8 cellular contexts compared by ENCODE assay signal in the genomic region with DNA sequence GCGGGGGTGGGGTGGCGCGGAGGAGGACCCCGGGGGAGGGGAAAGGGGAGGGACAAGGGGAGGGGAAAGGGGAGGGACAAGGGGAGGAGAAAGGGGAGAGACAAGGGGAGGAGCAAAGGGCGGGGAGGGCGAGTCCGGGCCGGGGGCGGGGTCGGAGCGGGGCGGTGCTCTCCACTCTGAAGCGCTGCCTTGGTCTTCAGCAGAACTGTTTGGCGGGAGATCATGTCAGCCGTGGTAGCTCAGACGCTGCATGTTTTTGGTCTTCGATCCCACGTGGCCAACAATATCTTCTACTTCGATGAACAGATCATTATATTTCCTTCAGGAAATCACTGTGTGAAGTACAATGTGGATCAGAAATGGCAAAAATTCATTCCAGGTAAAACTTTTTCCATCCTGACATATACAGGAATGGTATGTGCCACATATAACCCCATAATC. TPM values are rescaled to one million over a fixed set of nuclear protein-coding genes. Genes with fewer than 3 reads are reported as not detected.
DNase-seq lines count a peak whose midpoint lies in the region; ATAC-seq and TF ChIP-seq lines count a peak whose summit lies in the region.

No MANE protein-coding gene starts in this region.

- CTCF ChIA-PET in PC-3 (lab: Charles Lee): no interaction called here

- H3F3A ChIP-seq in PC-3 (ENCODE audit: low read length, unreplicated experiment): no peaks in the 10 kb centered on the region

- peaks cover 12% of the 10 kb centered on the region for H3K4me1 ChIP-seq in PC-3 (ENCODE audit: insufficient read depth, low read length)
- H3K4me1 ChIP-seq in foreskin keratinocyte: peaks cover 6% of the 10 kb centered on the region
- H3K4me1 ChIP-seq in neuron (ENCODE audit: insufficient read depth, low read length): peaks cover 10% of the 10 kb centered on the region
- H3K4me1 ChIP-seq in stomach smooth muscle (ENCODE audit: control insufficient read depth, insufficient read depth, low read length): peaks cover 10% of the 10 kb centered on the region

- POLR2A ChIA-PET in PC-3 (lab: Charles Lee; ENCODE audit: unreplicated experiment): no interaction called here

- H3K4me3 ChIP-seq in PC-3 (ENCODE audit: low read length) (peak overlapping the region; percentile 100), neuron (ENCODE audit: low read length) (peak overlapping the region; percentile 87), stomach smooth muscle (ENCODE audit: low read length in 2 of 2) (peak overlapping the region; percentile 97 to 98)

- H2AFZ ChIP-seq in PC-3 (ENCODE audit: low read length) (peak overlapping the region; percentile 78), neuron (ENCODE audit: low read depth, low read length) (peak overlapping the region; percentile 62)

- peak; percentile 93 for DNase-seq in COLO829 (ENCODE audit: low spot score)
- peak; percentile 65 for DNase-seq in KBM-7
- DNase-seq in PC-3: peak; percentile 72
- DNase-seq in activated gamma-delta T cell (lab: John Stamatoyannopoulos, UW): peak; percentile 71
- DNase-seq in foreskin keratinocyte: no peak

- no peak for TF ChIP-seq CTCF in PC-3 (conservative IDR thresholded peaks at IDR 0.05; ENCODE audit: low read depth, low read length)
- TF ChIP-seq CTCF in foreskin keratinocyte (conservative IDR thresholded peaks at IDR 0.05): no peak

- no peaks in the 10 kb centered on the region for H3K9me2 ChIP-seq in PC-3 (replicated peaks; ENCODE audit: low read length)

- H3K36me3 ChIP-seq in PC-3 (ENCODE audit: low read depth, low read length): peaks cover 31% of the 10 kb centered on the region
- peaks cover 29% of the 10 kb centered on the region for H3K36me3 ChIP-seq in neuron (ENCODE audit: insufficient read depth, low read length)
- peaks cover 12 to 21% of the 10 kb centered on the region in 2 donors for H3K36me3 ChIP-seq in stomach smooth muscle (ENCODE audit: control insufficient read depth in 2 of 2, insufficient read depth in 2 of 2, low read length in 2 of 2)

- ATAC-seq in GM21529 (IDR thresholded peaks at IDR 0.05; ENCODE audit: unreplicated experiment) (peak; percentile 39), PC-3 (peak; percentile 71), foreskin keratinocyte (peak; percentile 81)

- BruUV-seq in PC-3 (replicated peaks; lab: Mats Ljungman, UMichigan): no TSS peak

- H3K79me2 ChIP-seq in PC-3 (ENCODE audit: low read length): peaks cover 45% of the 10 kb centered on the region

- H3K4me2 ChIP-seq in PC-3 (ENCODE audit: low read length): peak overlapping the region; percentile 95

- no peaks in the 10 kb centered on the region for H3K27me3 ChIP-seq in PC-3 (ENCODE audit: low read length)
- H3K27me3 ChIP-seq in foreskin keratinocyte: no peaks in the 10 kb centered on the region
- no peaks in the 10 kb centered on the region for H3K27me3 ChIP-seq in neuron (ENCODE audit: insufficient read depth, low read length)
- peaks cover 0 to 10% of the 10 kb centered on the region in 2 donors for H3K27me3 ChIP-seq in stomach smooth muscle (ENCODE audit: control insufficient read depth in 1 of 2, insufficient read depth in 2 of 2, low read length in 2 of 2)

- H4K20me1 ChIP-seq in PC-3 (ENCODE audit: low read length): peaks cover 29% of the 10 kb centered on the region

- intact Hi-C loops in PC-3 (cut with micrococcal nuclease): loop anchor here (1.0 kb wide), 1 partner anchor 34 kb away; no protein-coding TSS in a partner anchor

- H3K9ac ChIP-seq in PC-3 (ENCODE audit: low read length) (peak overlapping the region; percentile 95), stomach smooth muscle (ENCODE audit: low read length in 2 of 2) (peak overlapping the region in 1 of 2 donors; percentile 77)

- H3K9me3 ChIP-seq in PC-3 (ENCODE audit: low read length) (no peaks in the 10 kb centered on the region), neuron (ENCODE audit: low read length) (no peaks in the 10 kb centered on the region), stomach smooth muscle (ENCODE audit: control insufficient read depth in 2 of 2, low read length in 2 of 2) (no peaks in the 10 kb centered on the region)

- no peak overlapping the region for H3K27ac ChIP-seq in PC-3 (ENCODE audit: low read length)
- no peak overlapping the region for H3K27ac ChIP-seq in foreskin keratinocyte
- no peak overlapping the region for H3K27ac ChIP-seq in stomach smooth muscle (ENCODE audit: low read length)

- in situ Hi-C loops in KBM-7 (cut with MboI; ENCODE audit: low pct_unique_long_range_greater_than_20kb, low sequenced_read_pairs): no loop called here

RNA-seq across cellular contexts. Expression of gene CFAP57, which starts 0.4 kb away (rescaled TPM):
- total RNA-seq in PC-3 (2014; rRNA removed) (1.2 and 2.6 TPM in 2 replicates), foreskin keratinocyte (0.82 and 0.92 TPM in 2 replicates)
- polyA plus RNA-seq in foreskin keratinocyte: 0.28 and 0.81 TPM in 2 replicates

RNA-seq across cellular contexts. Expression of gene EBNA1BP2, which starts 0.5 kb away (rescaled TPM):
- total RNA-seq in PC-3 (2014; rRNA removed) (274 and 338 TPM in 2 replicates), foreskin keratinocyte (210 and 223 TPM in 2 replicates)
- polyA plus RNA-seq in foreskin keratinocyte: 238 and 263 TPM in 2 replicates

Comparison
In these comparisons a context has a peak if more than half of its experiments do, and no peak if none do; other contexts are left out.
1. DNase-seq: peak in COLO829 (single experiment), KBM-7 (single experiment), PC-3 (single experiment) and activated gamma-delta T cell (single experiment); none in foreskin keratinocyte (0 of 2).
2. Peak in every context shown above with its lines, with median percentiles within 50 percentile points of each other: ATAC-seq and H3K4me3 ChIP-seq.